24 cellular contexts compared by ENCODE assay signal in the genomic region with DNA sequence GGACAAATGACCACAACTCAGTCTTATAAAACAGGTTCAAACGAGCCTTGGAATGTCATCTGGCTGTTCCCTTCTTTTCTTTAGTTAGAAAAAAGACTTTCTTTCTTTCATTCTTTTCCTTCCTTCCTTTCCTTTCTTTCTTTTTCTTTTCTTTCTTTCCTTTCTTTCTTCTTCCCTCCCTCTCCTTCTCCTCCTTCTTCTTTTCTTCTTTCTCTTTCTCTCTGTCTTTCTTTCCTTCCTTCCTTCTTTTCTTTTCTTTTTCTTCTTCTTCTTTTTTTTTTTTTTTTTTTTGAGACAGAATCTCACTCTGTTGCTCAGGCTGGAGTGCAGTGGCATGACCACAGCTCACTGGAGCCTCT. TPM values are rescaled to one million over a fixed set of nuclear protein-coding genes. Genes with fewer than 3 reads are reported as not detected.
"Had no signal": no experiment of that assay in that cellular context is flagged by ENCODE, and none has a peak within 500 bp of the region (broad histone marks: within the 10 kb centered on the region; RNA-seq: fewer than 3 reads in every experiment).

No MANE protein-coding gene starts in this region.

- H3K4me1 Mint-ChIP-seq: stimulated activated naive CD8-positive, alpha-beta T cell treated with anti-CD3 and anti-CD28 coated beads, Interleukin-15, amount 100 ng/mL, for 72 hours had no signal

- H3K27ac ChIP-seq: coronary artery, esophagus squamous epithelium, neural progenitor cell, parathyroid adenoma, right lobe of liver, suprapubic skin, transverse colon, vagina had no signal

- H3K36me3 ChIP-seq: esophagus squamous epithelium, neural progenitor cell, right lobe of liver, suprapubic skin, transverse colon, vagina had no signal

- H3K9me3 Mint-ChIP-seq: naive thymus-derived CD4-positive, alpha-beta T cell; nephron; neural progenitor cell; stimulated activated naive B cell treated with anti-CD40 and anti-IgM and Interleukin-4, amounts not matched to agents 10 μg/mL and 1 μg/mL and 100 μg/mL, for 72 hours; stimulated activated naive CD8-positive, alpha-beta T cell treated with anti-CD3 and anti-CD28 coated beads, Interleukin-15, amount 100 ng/mL, for 72 hours had no signal

- DNase-seq: dermis blood vessel endothelial cell; effector memory CD4-positive, alpha-beta T cell; erythroblast; esophagus squamous epithelium; head of caudate nucleus; kidney; mesendoderm; midbrain; naive thymus-derived CD4-positive, alpha-beta T cell; small intestine; stimulated activated CD4-positive, alpha-beta T cell treated with anti-CD3 and anti-CD28 coated beads, Interleukin-15, amount 100 ng/mL, for 24 hours; stimulated activated CD4-positive, alpha-beta T cell treated with anti-CD3 and anti-CD28 coated beads, Interleukin-2, amount 100 ng/mL, for 48 hours; stimulated activated naive B cell treated with anti-CD40 and anti-IgM and Interleukin-4, amounts not matched to agents 10 μg/mL and 1 μg/mL and 100 μg/mL, for 72 hours; stimulated activated naive CD8-positive, alpha-beta T cell treated with anti-CD3 and anti-CD28 coated beads, Interleukin-15, amount 100 ng/mL, for 72 hours; transverse colon had no signal

- H3K79me2 ChIP-seq: parathyroid adenoma had no signal

- H3K4me3 Mint-ChIP-seq: naive thymus-derived CD4-positive, alpha-beta T cell; nephron; stimulated activated naive B cell treated with anti-CD40 and anti-IgM and Interleukin-4, amounts not matched to agents 10 μg/mL and 1 μg/mL and 100 μg/mL, for 72 hours; stimulated activated naive CD8-positive, alpha-beta T cell treated with anti-CD3 and anti-CD28 coated beads, Interleukin-15, amount 100 ng/mL, for 72 hours had no signal

- H3K36me3 Mint-ChIP-seq: naive thymus-derived CD4-positive, alpha-beta T cell; neural progenitor cell; stimulated activated naive B cell treated with anti-CD40 and anti-IgM and Interleukin-4, amounts not matched to agents 10 μg/mL and 1 μg/mL and 100 μg/mL, for 72 hours had no signal

- H3K4me1 ChIP-seq: esophagus squamous epithelium, parathyroid adenoma, right lobe of liver, transverse colon, vagina had no signal

- H3K27me3 ChIP-seq: right lobe of liver, vagina had no signal

- H2AFZ ChIP-seq: neural progenitor cell, parathyroid adenoma had no signal

- H3K9me3 ChIP-seq: esophagus squamous epithelium, right lobe of liver, suprapubic skin, transverse colon, vagina had no signal

- H3K4me3 ChIP-seq: coronary artery, esophagus squamous epithelium, neural progenitor cell, right lobe of liver, suprapubic skin, transverse colon, vagina had no signal

- H3K9ac ChIP-seq: neural progenitor cell, parathyroid adenoma had no signal

- H3K27ac Mint-ChIP-seq: naive thymus-derived CD4-positive, alpha-beta T cell; nephron; neural progenitor cell; progenitor cell of endocrine pancreas; stimulated activated naive B cell treated with anti-CD40 and anti-IgM and Interleukin-4, amounts not matched to agents 10 μg/mL and 1 μg/mL and 100 μg/mL, for 72 hours had no signal

- H3K4me2 ChIP-seq: neural progenitor cell had no signal

RNA-seq across cellular contexts. Expression of gene LAMC3, which starts 9.7 kb away (rescaled TPM):
- total RNA-seq: osteoblast had no signal
